Comparison of ENCODE assay signal across 17 cellular contexts in the genomic region with DNA sequence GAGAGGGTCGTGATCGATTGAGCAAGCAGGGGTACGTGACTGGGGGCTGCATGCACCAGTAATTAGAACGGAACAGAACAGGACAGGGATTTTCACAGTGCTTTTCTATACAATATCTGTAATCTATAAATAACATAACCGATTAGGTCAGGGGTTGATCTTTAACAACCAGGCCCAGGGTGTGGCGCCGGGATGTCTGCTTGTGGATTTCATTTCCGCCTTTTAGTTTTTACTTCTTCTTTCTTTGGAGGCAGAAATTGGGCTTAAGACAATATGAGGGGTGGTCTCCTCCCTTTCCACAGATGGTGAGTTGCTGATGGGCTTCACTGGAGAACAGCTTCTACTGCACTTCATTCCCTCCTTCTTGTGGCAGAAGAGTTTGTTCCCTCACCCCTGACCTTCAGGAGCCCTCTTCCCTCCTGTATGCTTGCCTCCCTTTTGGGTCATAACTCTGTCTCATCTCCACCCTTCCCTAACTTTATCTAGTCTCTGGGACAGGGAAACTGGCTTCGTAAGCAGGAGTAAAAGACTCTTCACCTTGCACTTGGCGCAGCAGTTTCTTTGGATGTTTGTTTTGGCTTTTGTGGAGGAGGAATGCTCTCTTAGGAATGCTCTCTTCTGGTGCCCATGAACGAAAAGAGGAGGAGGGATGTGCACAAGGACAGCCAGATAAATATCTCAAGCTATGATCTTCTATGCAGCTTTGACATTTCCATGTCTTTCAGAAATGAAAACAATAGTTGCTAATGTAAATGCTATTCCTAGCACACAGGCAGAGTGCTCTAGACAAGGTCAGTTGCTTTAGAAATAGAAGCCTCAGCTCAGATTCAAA.
DNase-seq lines count a peak whose midpoint lies in the region; ATAC-seq and TF ChIP-seq lines count a peak whose summit lies in the region.
"Had no signal": no experiment of that assay in that cellular context is flagged by ENCODE, and none has a peak within 500 bp of the region (broad histone marks: within the 10 kb centered on the region; RNA-seq: fewer than 3 reads in every experiment).

No MANE protein-coding gene starts in this region.

- no peak for TF ChIP-seq CTCF in IMR-90 (conservative IDR thresholded peaks at IDR 0.05; ENCODE audit: low read depth, low read length)
- TF ChIP-seq CTCF in hepatocyte (IDR thresholded peaks at IDR 0.05; ENCODE audit: poor library complexity), result no peak

- H4K8ac ChIP-seq in IMR-90 (ENCODE audit: low read depth in 2 of 2, low read length in 2 of 2), result no peak overlapping the region

- H3K27me3 ChIP-seq in ACC112 (ENCODE audit: insufficient read depth, low read length) (no peaks in the 10 kb centered on the region), IMR-90 (ENCODE audit: control insufficient read depth, insufficient read depth, low read length) (no peaks in the 10 kb centered on the region), hepatocyte (no peaks in the 10 kb centered on the region)
- H3K27me3 ChIP-seq: sigmoid colon had no signal

- H4K20me1 ChIP-seq in IMR-90 (ENCODE audit: insufficient read depth, low read length) (no peaks in the 10 kb centered on the region), hepatocyte (ENCODE audit: insufficient read depth, poor library complexity, severe bottlenecking) (no peaks in the 10 kb centered on the region)

- H3K36me3 ChIP-seq in ACC112 (ENCODE audit: insufficient read depth, low read length), result no peaks in the 10 kb centered on the region
- H3K36me3 ChIP-seq in IMR-90 (ENCODE audit: control insufficient read depth, insufficient read depth, low read length), result no peaks in the 10 kb centered on the region
- no peaks in the 10 kb centered on the region for H3K36me3 ChIP-seq in hepatocyte (replicated peaks; ENCODE audit: insufficient read depth, low read depth)
- H3K36me3 ChIP-seq: sigmoid colon had no signal

- no TSS peak for BruUV-seq in IMR-90 (replicated peaks; lab: Mats Ljungman, UMichigan)

- no peaks in the 10 kb centered on the region for H3K79me1 ChIP-seq in IMR-90 (ENCODE audit: low read depth in 1 of 2, low read length in 2 of 2)

- H3K9me2 ChIP-seq in hepatocyte (replicated peaks; ENCODE audit: insufficient read depth), result no peaks in the 10 kb centered on the region

- H2BK15ac ChIP-seq in IMR-90 (ENCODE audit: low read depth, low read length), result 0 out of 3 replicates have a peak overlapping the region, but pooled peaks have one; percentile 63

- H2BK5ac ChIP-seq in IMR-90 (ENCODE audit: low read depth, low read length, poor library complexity, severe bottlenecking), result peak overlapping the region; percentile 20

- peak overlapping the region; percentile 51 for H2BK120ac ChIP-seq in IMR-90 (ENCODE audit: low read depth, low read length)

- H3K9me3 ChIP-seq in IMR-90 (ENCODE audit: control insufficient read depth, insufficient read depth, low read length), result no peaks in the 10 kb centered on the region
- H3K9me3 ChIP-seq in hepatocyte (ENCODE audit: low read depth), result no peaks in the 10 kb centered on the region
- H3K9me3 ChIP-seq: A549, sigmoid colon had no signal

- peak overlapping the region; percentile 34 for H3K27ac ChIP-seq in ACC112 (ENCODE audit: low read depth, low read length)
- H3K27ac ChIP-seq in IMR-90 (ENCODE audit: insufficient read depth, low read length), result no peak overlapping the region
- peak overlapping the region; percentile 89 for H3K27ac ChIP-seq in hepatocyte
- H3K27ac ChIP-seq: A549, sigmoid colon had no signal

- H3K4me3 ChIP-seq in ACC112 (ENCODE audit: low read depth, low read length) (no peak overlapping the region), IMR-90 (ENCODE audit: insufficient read depth, low read depth, low read length) (no peak overlapping the region), hepatocyte (no peak overlapping the region)
- H3K4me3 ChIP-seq: A549, sigmoid colon had no signal

- no peak for DNase-seq in IMR-90
- peak; percentile 57 for DNase-seq in UCSD-AML1 (lab: John Stamatoyannopoulos, UW; ENCODE audit: unreplicated experiment)
- DNase-seq in hepatocyte (ENCODE audit: low spot score), result no peak
- no peak for DNase-seq in stimulated activated CD4-positive, alpha-beta T cell treated with anti-CD3 and anti-CD28 coated beads, Interleukin-15, amount 100 ng/mL, for 24 hours
- no peak for DNase-seq in ureter (ENCODE audit: low spot score)
- DNase-seq: activated CD4-positive, alpha-beta T cell treated with anti-CD3 and anti-CD28 coated beads, Interleukin-2, amount 50 U/mL, for 1 hour; activated naive CD8-positive, alpha-beta T cell treated with anti-CD3 and anti-CD28 coated beads, Interleukin-2, amount 10 ng/mL, durations not matched to agents 7 days and 5 days; activated T-cell treated with anti-CD3 and anti-CD28 coated beads, Interleukin-2, amount 50 U/mL, for 24 hours; natural killer cell; NCI-H1694; NCI-H524 treated with DMSO at 0.1 percent for 48 hours; sigmoid colon had no signal

- H4K5ac ChIP-seq in IMR-90 (ENCODE audit: low read depth, low read length), result no peak overlapping the region; the same call in 1 of the 2 replicates

- peak overlapping the region; percentile 82 for H2AK5ac ChIP-seq in IMR-90 (ENCODE audit: low read depth, low read length)

- ATAC-seq in IMR-90 (ENCODE audit: low read depth), result no peak
- ATAC-seq in HG03432 (IDR thresholded peaks at IDR 0.05; ENCODE audit: unreplicated experiment), result no peak
- no peak for ATAC-seq in GM19395 (IDR thresholded peaks at IDR 0.05; ENCODE audit: unreplicated experiment)
- ATAC-seq: A549; natural killer cell; stimulated activated memory B cell treated with anti-CD40 and anti-IgM and Interleukin-4, amounts not matched to agents 10 μg/mL and 1 μg/mL and 100 μg/mL, for 72 hours had no signal

- peak overlapping the region; percentile 28; the same call in 1 of the 2 replicates for H3K4ac ChIP-seq in IMR-90 (ENCODE audit: low read depth, low read length)

- H3K23ac ChIP-seq in IMR-90 (ENCODE audit: low read depth, low read length), result 0 out of 2 replicates have a peak overlapping the region, but pooled peaks have one; percentile 31

- intact Hi-C loops in IMR-90 (cut with micrococcal nuclease), result no loop called here

- peak overlapping the region; percentile 38 for H4K91ac ChIP-seq in IMR-90 (ENCODE audit: insufficient read depth, low read depth, low read length)

- H2AFZ ChIP-seq in ACC112 (ENCODE audit: low read length, unreplicated experiment) (no peak overlapping the region), IMR-90 (replicated peaks; ENCODE audit: low read length, poor library complexity) (no peak overlapping the region), hepatocyte (no peak overlapping the region)

- in situ Hi-C loops in IMR-90 (cut with MboI; ENCODE audit: low sequenced_read_pairs), result no loop called here

- TF ChIP-seq POLR2A in IMR-90 (IDR thresholded peaks at IDR 0.05; ENCODE audit: low read depth, low read length), result no peak

- CTCF ChIA-PET in IMR-90 (lab: Yijun Ruan, JAX), result no interaction called here

- POLR2A ChIA-PET in IMR-90 (lab: Charles Lee; ENCODE audit: unreplicated experiment), result no interaction called here

- peaks cover 49% of the 10 kb centered on the region for H3K4me1 ChIP-seq in ACC112 (ENCODE audit: control insufficient read depth, insufficient read depth, low read length, unreplicated experiment)
- peaks cover 15% of the 10 kb centered on the region for H3K4me1 ChIP-seq in IMR-90 (ENCODE audit: control insufficient read depth, insufficient read depth, low read length)
- H3K4me1 ChIP-seq in hepatocyte (ENCODE audit: insufficient read depth), result peaks cover 15% of the 10 kb centered on the region
- H3K4me1 ChIP-seq: sigmoid colon had no signal

- H2AK9ac ChIP-seq in IMR-90 (replicated peaks; ENCODE audit: low read depth, low read length, poor library complexity), result no peak overlapping the region

- dilution Hi-C loops in IMR-90 (cut with HindIII; ENCODE audit: low sequenced_read_pairs, unreplicated experiment), result no loop called here

- no CpG with 5 or more reads among the region's 11 CpGs for WGBS in IMR-90 (ENCODE audit: extremely low coverage in 2 of 2, insufficient read length in 1 of 2), 2 experiments
- 74% methylated on average over 11 of the region's 11 CpGs for WGBS in hepatocyte (ENCODE audit: low lambda C conversion rate, missing lambda C conversion rate)

- H3K9ac ChIP-seq in IMR-90 (ENCODE audit: low read depth, low read length), result peak overlapping the region; percentile 15; the same call in 1 of the 2 replicates

- H3K4me2 ChIP-seq in IMR-90 (ENCODE audit: low read depth, low read length) (no peak overlapping the region), hepatocyte (no peak overlapping the region)
- H3K4me2 ChIP-seq: A549 had no signal

- H3K79me2 ChIP-seq in ACC112 (ENCODE audit: control insufficient read depth, insufficient read depth, low read length, unreplicated experiment) (no peaks in the 10 kb centered on the region), hepatocyte (no peaks in the 10 kb centered on the region)

- H3K9me1 ChIP-seq in IMR-90 (ENCODE audit: insufficient read depth, low read length), result peaks cover 11% of the 10 kb centered on the region

- H3K18ac ChIP-seq in IMR-90 (ENCODE audit: low read depth, low read length), result peak overlapping the region; percentile 55

- H3K14ac ChIP-seq in IMR-90 (replicated peaks; ENCODE audit: low read depth, low read length), result peak overlapping the region; percentile 47; the same call in 1 of the 2 replicates

- peak overlapping the region; percentile 50; the same call in 1 of the 2 replicates for H2BK20ac ChIP-seq in IMR-90 (ENCODE audit: low read depth, low read length)

- TF ChIP-seq RAD21 in IMR-90 (IDR thresholded peaks at IDR 0.05; ENCODE audit: low read length), result no peak

- H3K56ac ChIP-seq in IMR-90 (ENCODE audit: extremely low read depth, insufficient read depth, low read length), result no peak overlapping the region

TF ChIP-seq in IMR-90, 13 proteins besides CTCF, POLR2A, EP300 and RAD21:
- TF ChIP-seq MXI1 (IDR thresholded peaks at IDR 0.05; ENCODE audit: borderline replicate concordance, low read depth, low read length) (no peak), RCOR1 (IDR thresholded peaks at IDR 0.05; ENCODE audit: insufficient replicate concordance, low read length) (no peak), MAFK (IDR thresholded peaks at IDR 0.05; ENCODE audit: low read depth, low read length) (no peak), CEBPB (IDR thresholded peaks at IDR 0.05; ENCODE audit: low read depth, low read length) (no peak)
- TF ChIP-seq, protein P1, sequence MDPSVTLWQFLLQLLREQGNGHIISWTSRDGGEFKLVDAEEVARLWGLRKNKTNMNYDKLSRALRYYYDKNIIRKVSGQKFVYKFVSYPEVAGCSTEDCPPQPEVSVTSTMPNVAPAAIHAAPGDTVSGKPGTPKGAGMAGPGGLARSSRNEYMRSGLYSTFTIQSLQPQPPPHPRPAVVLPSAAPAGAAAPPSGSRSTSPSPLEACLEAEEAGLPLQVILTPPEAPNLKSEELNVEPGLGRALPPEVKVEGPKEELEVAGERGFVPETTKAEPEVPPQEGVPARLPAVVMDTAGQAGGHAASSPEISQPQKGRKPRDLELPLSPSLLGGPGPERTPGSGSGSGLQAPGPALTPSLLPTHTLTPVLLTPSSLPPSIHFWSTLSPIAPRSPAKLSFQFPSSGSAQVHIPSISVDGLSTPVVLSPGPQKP (IDR thresholded peaks at IDR 0.05; ENCODE audit: borderline replicate concordance, low read depth, low read length), result no peak
